In the genomic region with DNA sequence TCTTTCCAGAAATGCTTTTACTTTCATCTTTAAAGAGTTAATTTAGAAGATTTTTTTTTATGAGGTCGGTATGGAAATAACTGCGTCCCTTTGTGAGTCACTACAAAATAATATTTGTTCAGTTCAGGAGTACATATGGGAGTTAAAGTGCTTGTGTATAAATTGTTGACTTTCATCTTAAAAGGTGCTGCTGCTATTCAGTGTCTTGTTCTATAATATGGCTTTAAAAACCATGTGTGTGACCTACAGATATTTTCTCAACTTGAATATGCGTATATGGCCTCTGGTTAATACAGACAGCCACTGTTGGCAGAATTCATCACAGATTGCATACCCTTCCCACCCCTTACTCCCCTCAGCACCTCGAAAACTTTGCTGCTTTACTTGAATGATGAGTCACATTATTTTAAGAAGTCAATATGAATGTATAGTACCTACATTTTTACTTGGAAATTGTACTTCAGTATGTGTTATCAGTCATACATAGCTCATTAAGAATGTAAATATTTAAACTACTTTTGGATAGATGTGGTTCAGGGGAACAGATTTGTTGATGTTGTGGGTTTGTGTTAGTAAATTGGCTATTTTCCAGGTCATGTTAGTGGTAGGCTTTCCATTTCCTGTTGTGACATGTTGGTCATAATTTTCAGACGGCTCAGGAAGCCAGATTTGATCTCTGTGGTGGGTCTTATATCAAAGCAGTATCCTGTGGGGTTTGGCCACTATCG, we compare ENCODE assay signal across 8 cellular contexts. TPM values are rescaled to one million over a fixed set of nuclear protein-coding genes. Genes with fewer than 3 reads are reported as not detected.
DNase-seq lines count a peak whose midpoint lies in the region; ATAC-seq lines count a peak whose summit lies in the region.

No MANE protein-coding gene starts in this region.

- H3K27ac Mint-ChIP-seq in stimulated activated effector memory CD8-positive, alpha-beta T cell treated with anti-CD3 and anti-CD28 coated beads, Interleukin-12 subunit alpha, Interleukin-12 subunit beta, amount 100 ng/mL, for 72 hours = peak overlapping the region; percentile 98

- no peaks in the 10 kb centered on the region for H3K9me3 Mint-ChIP-seq in activated T-cell treated with anti-CD3 and anti-CD28 coated beads, Interleukin-2, amount 50 U/mL, for 4 hours
- no peaks in the 10 kb centered on the region for H3K9me3 Mint-ChIP-seq in stimulated activated effector memory CD8-positive, alpha-beta T cell treated with anti-CD3 and anti-CD28 coated beads, Interleukin-12 subunit alpha, Interleukin-12 subunit beta, amount 100 ng/mL, for 72 hours

- peaks cover 6% of the 10 kb centered on the region for H3K36me3 Mint-ChIP-seq in activated T-cell treated with anti-CD3 and anti-CD28 coated beads, Interleukin-2, amount 50 U/mL, for 4 hours (ENCODE audit: insufficient read depth)
- H3K36me3 Mint-ChIP-seq in stimulated activated effector memory CD8-positive, alpha-beta T cell treated with anti-CD3 and anti-CD28 coated beads, Interleukin-12 subunit alpha, Interleukin-12 subunit beta, amount 100 ng/mL, for 72 hours = peaks cover 26% of the 10 kb centered on the region

- no peak for DNase-seq in activated T-cell treated with anti-CD3 and anti-CD28 coated beads, Interleukin-2, amount 50 U/mL, for 4 hours
- DNase-seq in activated T-cell treated with anti-CD3 and anti-CD28 coated beads for 4 hours (no peak), LHCN-M2 (ENCODE audit: low read depth) (peak; percentile 61), glomerular visceral epithelial cell (ENCODE audit: extremely low spot score) (peak; percentile 57), SKM-1 treated with dmso at 0.1 percent for 144 hours (lab: John Stamatoyannopoulos, UW; ENCODE audit: unreplicated experiment) (no peak)
- peak; percentile 8 for DNase-seq in activated CD4-positive, alpha-beta T cell treated with anti-CD3 and anti-CD28 coated beads, Interleukin-2, amount 50 U/mL, for 1 hour
- no peak for DNase-seq in stimulated activated effector memory CD8-positive, alpha-beta T cell treated with anti-CD3 and anti-CD28 coated beads, Interleukin-12 subunit alpha, Interleukin-12 subunit beta, amount 100 ng/mL, for 72 hours (ENCODE audit: low spot score in 2 of 2)

- H3K4me1 Mint-ChIP-seq in activated T-cell treated with anti-CD3 and anti-CD28 coated beads, Interleukin-2, amount 50 U/mL, for 4 hours (ENCODE audit: low read depth) = peaks cover 59% of the 10 kb centered on the region
- H3K4me1 Mint-ChIP-seq in stimulated activated effector memory CD8-positive, alpha-beta T cell treated with anti-CD3 and anti-CD28 coated beads, Interleukin-12 subunit alpha, Interleukin-12 subunit beta, amount 100 ng/mL, for 72 hours = peaks cover 60% of the 10 kb centered on the region

- H3K4me3 Mint-ChIP-seq in activated T-cell treated with anti-CD3 and anti-CD28 coated beads, Interleukin-2, amount 50 U/mL, for 4 hours = peak overlapping the region; percentile 99
- peak overlapping the region; percentile 93 for H3K4me3 Mint-ChIP-seq in stimulated activated effector memory CD8-positive, alpha-beta T cell treated with anti-CD3 and anti-CD28 coated beads, Interleukin-12 subunit alpha, Interleukin-12 subunit beta, amount 100 ng/mL, for 72 hours

- no peaks in the 10 kb centered on the region for H3K27me3 Mint-ChIP-seq in activated T-cell treated with anti-CD3 and anti-CD28 coated beads, Interleukin-2, amount 50 U/mL, for 4 hours (ENCODE audit: low read depth)

- peak; percentile 36 to 53 for ATAC-seq in activated T-cell treated with anti-CD3 and anti-CD28 coated beads, Interleukin-2, amount 50 U/mL, for 4 hours
- ATAC-seq in stimulated activated effector memory CD8-positive, alpha-beta T cell treated with anti-CD3 and anti-CD28 coated beads, Interleukin-12 subunit alpha, Interleukin-12 subunit beta, amount 100 ng/mL, for 72 hours = peak; percentile 50
- ATAC-seq in HG02759 (IDR thresholded peaks at IDR 0.05; ENCODE audit: unreplicated experiment) = no peak

RNA-seq across cellular contexts. Expression of a gene that starts 1.5 kb away (rescaled TPM):
- 10 to 100 TPM; 16.0 to 17.4 (median 16.0) TPM for total RNA-seq in activated T-cell treated with anti-CD3 and anti-CD28 coated beads, Interleukin-2, amount 50 U/mL, for 4 hours
- 30.7 and 32.9 TPM in 2 replicates for total RNA-seq in LHCN-M2 (2014; rRNA removed)
- polyA plus RNA-seq in LHCN-M2 (2012) = 11.7 TPM

RNA-seq across cellular contexts. Expression of a gene that starts 9.5 kb away (rescaled TPM):
- total RNA-seq in activated T-cell treated with anti-CD3 and anti-CD28 coated beads, Interleukin-2, amount 50 U/mL, for 4 hours = 1 to 10 TPM; 6.0 to 6.6 (median 6.6) TPM
- total RNA-seq in LHCN-M2 (2014; rRNA removed) = 7.7 and 8.8 TPM in 2 replicates
- 2.8 TPM for polyA plus RNA-seq in LHCN-M2 (2012)

Comparison
In these comparisons a context has a peak if more than half of its experiments do, and no peak if none do; other contexts are left out.
1. DNase-seq: peak in LHCN-M2 (single experiment), activated CD4-positive, alpha-beta T cell treated with anti-CD3 and anti-CD28 coated beads, Interleukin-2, amount 50 U/mL, for 1 hour (single experiment) and glomerular visceral epithelial cell (single experiment); none in activated T-cell treated with anti-CD3 and anti-CD28 coated beads, Interleukin-2, amount 50 U/mL, for 4 hours (single experiment), activated T-cell treated with anti-CD3 and anti-CD28 coated beads for 4 hours (single experiment), stimulated activated effector memory CD8-positive, alpha-beta T cell treated with anti-CD3 and anti-CD28 coated beads, Interleukin-12 subunit alpha, Interleukin-12 subunit beta, amount 100 ng/mL, for 72 hours (0 of 2) and SKM-1 treated with dmso at 0.1 percent for 144 hours (single experiment).